Comparison of ENCODE assay signal across 8 cellular contexts in the genomic region with DNA sequence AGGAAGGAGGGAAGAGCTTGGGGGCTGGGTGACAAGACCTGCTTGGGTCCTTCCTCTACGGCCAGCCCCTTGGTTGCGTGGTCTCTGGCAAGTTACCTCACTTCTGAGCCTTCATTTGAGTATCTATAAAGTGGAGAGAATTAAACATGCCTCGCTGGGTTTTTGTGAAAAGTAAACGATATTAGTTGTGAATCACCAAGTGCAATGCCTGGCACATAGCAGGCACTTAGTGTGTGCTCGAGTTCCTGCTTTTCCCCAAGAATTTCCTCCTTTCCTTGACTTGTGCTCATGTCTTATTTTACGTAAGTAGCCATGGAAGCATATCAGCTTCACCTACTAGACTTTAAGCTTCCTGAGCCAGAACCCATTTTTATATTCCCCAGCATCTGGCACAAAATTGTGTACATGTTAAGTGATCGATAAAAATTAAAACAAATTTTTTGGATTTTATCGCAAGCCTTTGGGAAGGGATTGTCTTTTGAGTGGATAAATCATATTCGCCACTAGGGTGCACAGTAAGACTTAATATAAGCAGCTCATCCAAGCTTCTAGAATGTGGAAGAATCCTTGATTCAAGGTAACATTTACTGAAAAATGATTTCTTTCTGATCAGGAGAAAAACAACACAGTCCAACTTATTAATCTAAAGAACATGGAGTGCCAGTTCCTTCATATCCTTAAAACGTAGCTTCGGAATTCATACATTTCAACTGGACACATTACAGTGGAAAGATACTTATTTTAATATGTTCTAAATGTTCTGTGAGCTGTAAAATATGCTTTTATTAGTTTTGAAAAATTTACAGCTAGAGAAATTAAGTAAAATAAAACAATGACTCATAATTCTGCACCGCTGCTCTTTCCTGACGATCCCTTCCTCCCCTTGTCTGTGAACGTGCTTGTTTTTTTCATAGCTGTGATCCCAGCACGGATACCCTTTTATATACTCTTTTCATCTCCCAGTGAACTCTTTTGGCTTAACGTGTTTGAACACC. TPM values are rescaled to one million over a fixed set of nuclear protein-coding genes. Genes with fewer than 3 reads are reported as not detected.
A peak's percentile ranks its signal among the peaks of the same experiment; 100 is the strongest.
DNase-seq lines count a peak whose midpoint lies in the region; ATAC-seq and TF ChIP-seq lines count a peak whose summit lies in the region.

No MANE protein-coding gene starts in this region.

- no peak overlapping the region for H3K9ac ChIP-seq in smooth muscle cell (ENCODE audit: low read depth)

- POLR2A ChIA-PET in RWPE1 (lab: Yijun Ruan, JAX; ENCODE audit: low non-redundant PET), result no interaction called here
- POLR2A ChIA-PET in activated CD4-positive, alpha-beta T cell treated with anti-CD3 and anti-CD28 coated beads, Interleukin-2, amount 10 ng/mL, durations not matched to agents 7 days and 5 days (lab: Charles Lee), result no interaction called here

- peaks cover 13% of the 10 kb centered on the region for H3K79me2 ChIP-seq in smooth muscle cell (ENCODE audit: low read depth)

- H3K27me3 ChIP-seq in right atrium auricular region (no peaks in the 10 kb centered on the region), smooth muscle cell (ENCODE audit: low read depth) (no peaks in the 10 kb centered on the region)

- H3K27me3 Mint-ChIP-seq in activated CD4-positive, alpha-beta T cell treated with anti-CD3 and anti-CD28 coated beads, Interleukin-2, amount 10 ng/mL, durations not matched to agents 7 days and 5 days, result no peaks in the 10 kb centered on the region

- WGBS in smooth muscle cell (ENCODE audit: low lambda C conversion rate), result 65% methylated on average over 16 of the region's 16 CpGs

- DNase-seq in Right ventricle myocardium inferior (ENCODE audit: missing footprints) (peak; percentile 27), right atrium auricular region (ENCODE audit: low spot score) (no peak), RWPE1 (ENCODE audit: low spot score) (peak; percentile 39), fibroblast of peridontal ligament (ENCODE audit: extremely low read depth) (peak; percentile 82), smooth muscle cell (lab: John Stamatoyannopoulos, UW; ENCODE audit: unreplicated experiment) (no peak)
- no peak for DNase-seq in activated CD4-positive, alpha-beta T cell treated with anti-CD3 and anti-CD28 coated beads, Interleukin-2, amount 10 ng/mL, durations not matched to agents 7 days and 5 days

- CTCF ChIA-PET in RWPE1 (lab: Yijun Ruan, JAX), result interaction anchor here (0.6 to 4.6 kb wide), 23 partner anchors 11 to 1280 kb away, joined by 3 to 46 read pairs (median 4); no protein-coding TSS in a partner anchor
- CTCF ChIA-PET in activated CD4-positive, alpha-beta T cell treated with anti-CD3 and anti-CD28 coated beads, Interleukin-2, amount 10 ng/mL, durations not matched to agents 7 days and 5 days (lab: Charles Lee), result interaction anchor here (1.0 to 3.7 kb wide), 10 partner anchors 9 to 362 kb away, joined by 3 to 27 read pairs (median 4); no protein-coding TSS in a partner anchor

- ATAC-seq in Right ventricle myocardium inferior, result no peak
- ATAC-seq in HG03432 (IDR thresholded peaks at IDR 0.05; ENCODE audit: unreplicated experiment), result no peak
- ATAC-seq in HG03280 (IDR thresholded peaks at IDR 0.05; ENCODE audit: unreplicated experiment), result no peak

- no peaks in the 10 kb centered on the region for H3K36me3 Mint-ChIP-seq in activated CD4-positive, alpha-beta T cell treated with anti-CD3 and anti-CD28 coated beads, Interleukin-2, amount 10 ng/mL, durations not matched to agents 7 days and 5 days (ENCODE audit: low read depth)

- H3K27ac ChIP-seq in right atrium auricular region, result no peak overlapping the region
- peak overlapping the region; percentile 38 for H3K27ac ChIP-seq in RWPE1
- peak overlapping the region; percentile 87 for H3K27ac ChIP-seq in smooth muscle cell (ENCODE audit: low read depth)

- no peak overlapping the region for H2AFZ ChIP-seq in smooth muscle cell (ENCODE audit: low read depth)

- intact Hi-C loops in Right ventricle myocardium inferior (cut with DNase I), result loop anchor here (2.0 kb wide), 2 partner anchors 260 to 1244 kb away; no protein-coding TSS in a partner anchor

- no peak overlapping the region for H3K4me3 ChIP-seq in right atrium auricular region
- no peak overlapping the region for H3K4me3 ChIP-seq in smooth muscle cell

- H3K4me3 Mint-ChIP-seq in activated CD4-positive, alpha-beta T cell treated with anti-CD3 and anti-CD28 coated beads, Interleukin-2, amount 10 ng/mL, durations not matched to agents 7 days and 5 days, result no peak overlapping the region

- peak in 1 of 2 donors; percentile 68 for TF ChIP-seq CTCF in right atrium auricular region (IDR thresholded peaks at IDR 0.05)
- TF ChIP-seq CTCF in RWPE1 (conservative IDR thresholded peaks at IDR 0.05; ENCODE audit: low read depth), result peak; percentile 70
- TF ChIP-seq CTCF in smooth muscle cell (IDR thresholded peaks at IDR 0.05; ENCODE audit: borderline replicate concordance, insufficient read depth, poor library complexity, severe bottlenecking), result peak; percentile 56

- H3F3A ChIP-seq in smooth muscle cell (ENCODE audit: low read depth), result peaks cover 28% of the 10 kb centered on the region

- peaks cover 4% of the 10 kb centered on the region for H4K20me1 ChIP-seq in smooth muscle cell (ENCODE audit: low read depth)

- peaks cover 14% of the 10 kb centered on the region for H3K4me1 Mint-ChIP-seq in activated CD4-positive, alpha-beta T cell treated with anti-CD3 and anti-CD28 coated beads, Interleukin-2, amount 10 ng/mL, durations not matched to agents 7 days and 5 days

- H3K27ac Mint-ChIP-seq in activated CD4-positive, alpha-beta T cell treated with anti-CD3 and anti-CD28 coated beads, Interleukin-2, amount 10 ng/mL, durations not matched to agents 7 days and 5 days, result no peak overlapping the region

- H3K36me3 ChIP-seq in right atrium auricular region (no peaks in the 10 kb centered on the region), smooth muscle cell (ENCODE audit: low read depth) (no peaks in the 10 kb centered on the region)

- H3K4me1 ChIP-seq in right atrium auricular region (peaks cover 0 to 12% of the 10 kb centered on the region in 2 donors), smooth muscle cell (ENCODE audit: low read depth) (peaks cover 16% of the 10 kb centered on the region)

- H3K9me3 Mint-ChIP-seq in activated CD4-positive, alpha-beta T cell treated with anti-CD3 and anti-CD28 coated beads, Interleukin-2, amount 10 ng/mL, durations not matched to agents 7 days and 5 days, result no peaks in the 10 kb centered on the region

- H3K9me3 ChIP-seq in right atrium auricular region, result no peaks in the 10 kb centered on the region
- H3K9me3 ChIP-seq in smooth muscle cell (replicated peaks; ENCODE audit: low read depth), result no peaks in the 10 kb centered on the region

- peak overlapping the region; percentile 74 for H3K4me2 ChIP-seq in smooth muscle cell

RNA-seq across cellular contexts. Expression of a gene that starts 8.8 kb away (rescaled TPM):
- total RNA-seq in Right ventricle myocardium inferior, result 4.6 TPM
- 1 to 10 TPM; 4.4 to 4.7 TPM for total RNA-seq in right atrium auricular region
- total RNA-seq in smooth muscle cell, result 8.8 and 9.8 TPM in 2 replicates
- 15.8 and 15.9 TPM in 2 replicates for polyA plus RNA-seq in smooth muscle cell
- 1 to 10 TPM; 6.8 to 7.0 TPM for total RNA-seq in activated CD4-positive, alpha-beta T cell treated with anti-CD3 and anti-CD28 coated beads, Interleukin-2, amount 10 ng/mL, durations not matched to agents 7 days and 5 days

Comparison
In these comparisons a context has a peak if more than half of its experiments do, and no peak if none do; other contexts are left out.
1. DNase-seq: peak in Right ventricle myocardium inferior (single experiment), RWPE1 (single experiment) and fibroblast of peridontal ligament (single experiment); none in right atrium auricular region (single experiment), smooth muscle cell (single experiment) and activated CD4-positive, alpha-beta T cell treated with anti-CD3 and anti-CD28 coated beads, Interleukin-2, amount 10 ng/mL, durations not matched to agents 7 days and 5 days (single experiment).
2. H3K27ac ChIP-seq: peak in RWPE1 (single experiment) and smooth muscle cell (single experiment); none in right atrium auricular region (0 of 2).